Comparison of ENCODE assay signal across 24 cellular contexts in genomic region chr19:2484178-2484937, GRCh38.
"Had no signal": no experiment of that assay in that cellular context is flagged by ENCODE, and none has a peak within 500 bp of the region (broad histone marks: within the 10 kb centered on the region; RNA-seq: fewer than 3 reads in every experiment).

No MANE protein-coding gene starts in this region.

- H3K36me3 ChIP-seq: esophagus muscularis mucosa, left ventricle myocardium inferior, neural progenitor cell, spleen, suprapubic skin, tibial artery had no signal

- H2AFZ ChIP-seq: neural progenitor cell had no signal

- H3K27ac ChIP-seq: esophagus muscularis mucosa, foreskin keratinocyte, left ventricle myocardium inferior, neural progenitor cell, spleen, suprapubic skin, tibial artery, VCaP had no signal

- FAIRE-seq: islet of Langerhans, TTC549 had no signal

- H3K4me2 ChIP-seq: neural progenitor cell had no signal

- ATAC-seq: activated naive CD8-positive, alpha-beta T cell treated with anti-CD3 and anti-CD28 coated beads, Interleukin-2, amount 50 U/mL, for 24 hours; foreskin keratinocyte; naive thymus-derived CD8-positive, alpha-beta T cell; right cardiac atrium had no signal

- H3K9ac ChIP-seq: neural progenitor cell had no signal

- DNase-seq: activated CD4-positive, alpha-beta T cell treated with anti-CD3 and anti-CD28 coated beads for 48 hours; activated CD4-positive, alpha-beta T cell treated with anti-CD3 and anti-CD28 coated beads, Interleukin-2, amount 50 U/mL, for 48 hours; activated CD8-positive, alpha-beta memory T cell treated with anti-CD3 and anti-CD28 coated beads for 24 hours; activated gamma-delta T cell; activated naive CD4-positive, alpha-beta T cell treated with anti-CD3 and anti-CD28 coated beads, Interleukin-2, amount 50 U/mL, for 16 hours; activated naive CD8-positive, alpha-beta T cell treated with anti-CD3 and anti-CD28 coated beads, Interleukin-2, amount 50 U/mL, for 24 hours; amygdala; central memory CD4-positive, alpha-beta T cell; foreskin keratinocyte; left ventricle myocardium inferior; midbrain; naive thymus-derived CD8-positive, alpha-beta T cell; posterior cingulate gyrus; right cardiac atrium; spleen; stimulated activated naive CD4-positive, alpha-beta T cell; T-helper 9 cell; tibial artery had no signal

- H3K4me1 ChIP-seq: neural progenitor cell had no signal

- H3K4me3 ChIP-seq: esophagus muscularis mucosa, left ventricle myocardium inferior, neural progenitor cell, spleen, suprapubic skin, tibial artery had no signal

- H3K27me3 ChIP-seq: esophagus muscularis mucosa, suprapubic skin, tibial artery had no signal
